Comparison of ENCODE assay signal across 1 cellular context in the genomic region with DNA sequence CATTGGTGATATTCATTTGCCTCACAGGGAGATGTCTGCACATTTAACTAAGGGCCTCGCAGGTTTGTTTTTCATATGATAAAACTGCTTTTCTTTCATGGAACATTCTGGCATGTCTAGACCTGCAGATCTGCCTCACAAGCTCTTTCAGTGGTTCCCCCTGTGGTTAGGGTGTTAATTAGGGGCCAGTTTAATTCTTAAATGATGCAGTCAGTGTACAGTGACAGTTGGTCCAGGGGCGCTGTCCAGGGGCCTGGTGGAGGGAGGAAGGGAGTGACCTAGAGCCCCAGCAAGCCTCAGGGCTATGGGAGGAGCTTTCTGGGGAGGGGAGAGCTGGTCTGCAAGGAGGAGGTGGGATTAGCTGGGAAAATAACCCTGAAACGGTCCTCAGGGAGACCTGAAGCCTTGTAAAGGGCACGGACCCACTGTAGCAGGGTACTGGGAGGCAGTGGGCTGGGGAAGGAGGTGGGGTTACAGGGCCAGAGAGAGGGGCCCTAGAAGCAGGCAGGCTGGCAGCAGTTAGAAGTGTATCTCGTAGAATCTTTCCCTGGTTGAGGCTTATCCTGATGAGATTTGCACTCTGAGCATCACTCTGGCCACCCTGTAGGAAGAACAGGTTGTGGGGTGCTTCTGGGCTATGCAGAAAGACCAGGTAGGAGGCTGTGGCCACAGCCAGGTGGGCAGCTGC.
TF ChIP-seq lines count a peak whose summit lies in the region.

No MANE protein-coding gene starts in this region.

TF ChIP-seq in HEK293, 187 proteins besides CTCF, POLR2A, EP300 and RAD21 (continued from another document):
- TF ChIP-seq ZNF561 (tag by site-specific recombination; IDR thresholded peaks at IDR 0.05; ENCODE audit: borderline replicate concordance) (no peak), ZNF416 (tag by site-specific recombination; IDR thresholded peaks at IDR 0.05) (no peak), ZNF391 (tag by site-specific recombination; IDR thresholded peaks at IDR 0.05; ENCODE audit: borderline replicate concordance, low read depth) (no peak), MZF1 (tag by site-specific recombination; IDR thresholded peaks at IDR 0.05; ENCODE audit: borderline replicate concordance) (no peak), SP7 (tag by site-specific recombination; IDR thresholded peaks at IDR 0.05) (peak; percentile 85), FEZF1 (tag by site-specific recombination; IDR thresholded peaks at IDR 0.05) (peak; percentile 81), ZNF677 (tag by site-specific recombination; IDR thresholded peaks at IDR 0.05) (no peak), ZSCAN30 (tag by site-specific recombination; IDR thresholded peaks at IDR 0.05) (peak; percentile 42; the same call in 1 of the 2 replicates), ZNF202 (tag by site-specific recombination; IDR thresholded peaks at IDR 0.05; ENCODE audit: borderline replicate concordance) (no peak), ZNF610 (tag by site-specific recombination; IDR thresholded peaks at IDR 0.05; ENCODE audit: borderline replicate concordance) (no peak), ZIC2 (tag by site-specific recombination; IDR thresholded peaks at IDR 0.05) (peak; percentile 80), IKZF3 (tag by site-specific recombination; IDR thresholded peaks at IDR 0.05) (0 out of 2 replicates have a peak, but pooled peaks have one; percentile 12), GLIS1 (tag by site-specific recombination; IDR thresholded peaks at IDR 0.05) (peak; percentile 92), ZNF221 (tag by site-specific recombination; IDR thresholded peaks at IDR 0.05; ENCODE audit: borderline replicate concordance) (no peak), EGR2 (tag by site-specific recombination; IDR thresholded peaks at IDR 0.05; ENCODE audit: low read depth) (no peak), SP2 (tag by site-specific recombination; IDR thresholded peaks at IDR 0.05) (no peak), ZNF549 (tag by site-specific recombination; IDR thresholded peaks at IDR 0.05) (no peak)
- TF ChIP-seq, protein P1, sequence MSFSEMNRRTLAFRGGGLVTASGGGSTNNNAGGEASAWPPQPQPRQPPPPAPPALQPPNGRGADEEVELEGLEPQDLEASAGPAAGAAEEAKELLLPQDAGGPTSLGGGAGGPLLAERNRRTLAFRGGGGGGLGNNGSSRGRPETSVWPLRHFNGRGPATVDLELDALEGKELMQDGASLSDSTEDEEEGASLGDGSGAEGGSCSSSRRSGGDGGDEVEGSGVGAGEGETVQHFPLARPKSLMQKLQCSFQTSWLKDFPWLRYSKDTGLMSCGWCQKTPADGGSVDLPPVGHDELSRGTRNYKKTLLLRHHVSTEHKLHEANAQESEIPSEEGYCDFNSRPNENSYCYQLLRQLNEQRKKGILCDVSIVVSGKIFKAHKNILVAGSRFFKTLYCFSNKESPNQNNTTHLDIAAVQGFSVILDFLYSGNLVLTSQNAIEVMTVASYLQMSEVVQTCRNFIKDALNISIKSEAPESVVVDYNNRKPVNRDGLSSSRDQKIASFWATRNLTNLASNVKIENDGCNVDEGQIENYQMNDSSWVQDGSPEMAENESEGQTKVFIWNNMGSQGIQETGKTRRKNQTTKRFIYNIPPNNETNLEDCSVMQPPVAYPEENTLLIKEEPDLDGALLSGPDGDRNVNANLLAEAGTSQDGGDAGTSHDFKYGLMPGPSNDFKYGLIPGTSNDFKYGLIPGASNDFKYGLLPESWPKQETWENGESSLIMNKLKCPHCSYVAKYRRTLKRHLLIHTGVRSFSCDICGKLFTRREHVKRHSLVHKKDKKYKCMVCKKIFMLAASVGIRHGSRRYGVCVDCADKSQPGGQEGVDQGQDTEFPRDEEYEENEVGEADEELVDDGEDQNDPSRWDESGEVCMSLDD (tag by site-specific recombination; IDR thresholded peaks at IDR 0.05) = no peak
- TF ChIP-seq, protein P2, sequence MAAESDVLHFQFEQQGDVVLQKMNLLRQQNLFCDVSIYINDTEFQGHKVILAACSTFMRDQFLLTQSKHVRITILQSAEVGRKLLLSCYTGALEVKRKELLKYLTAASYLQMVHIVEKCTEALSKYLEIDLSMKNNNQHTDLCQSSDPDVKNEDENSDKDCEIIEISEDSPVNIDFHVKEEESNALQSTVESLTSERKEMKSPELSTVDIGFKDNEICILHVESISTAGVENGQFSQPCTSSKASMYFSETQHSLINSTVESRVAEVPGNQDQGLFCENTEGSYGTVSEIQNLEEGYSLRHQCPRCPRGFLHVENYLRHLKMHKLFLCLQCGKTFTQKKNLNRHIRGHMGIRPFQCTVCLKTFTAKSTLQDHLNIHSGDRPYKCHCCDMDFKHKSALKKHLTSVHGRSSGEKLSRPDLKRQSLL (tag by site-specific recombination; IDR thresholded peaks at IDR 0.05) = no peak
- TF ChIP-seq, protein P3, sequence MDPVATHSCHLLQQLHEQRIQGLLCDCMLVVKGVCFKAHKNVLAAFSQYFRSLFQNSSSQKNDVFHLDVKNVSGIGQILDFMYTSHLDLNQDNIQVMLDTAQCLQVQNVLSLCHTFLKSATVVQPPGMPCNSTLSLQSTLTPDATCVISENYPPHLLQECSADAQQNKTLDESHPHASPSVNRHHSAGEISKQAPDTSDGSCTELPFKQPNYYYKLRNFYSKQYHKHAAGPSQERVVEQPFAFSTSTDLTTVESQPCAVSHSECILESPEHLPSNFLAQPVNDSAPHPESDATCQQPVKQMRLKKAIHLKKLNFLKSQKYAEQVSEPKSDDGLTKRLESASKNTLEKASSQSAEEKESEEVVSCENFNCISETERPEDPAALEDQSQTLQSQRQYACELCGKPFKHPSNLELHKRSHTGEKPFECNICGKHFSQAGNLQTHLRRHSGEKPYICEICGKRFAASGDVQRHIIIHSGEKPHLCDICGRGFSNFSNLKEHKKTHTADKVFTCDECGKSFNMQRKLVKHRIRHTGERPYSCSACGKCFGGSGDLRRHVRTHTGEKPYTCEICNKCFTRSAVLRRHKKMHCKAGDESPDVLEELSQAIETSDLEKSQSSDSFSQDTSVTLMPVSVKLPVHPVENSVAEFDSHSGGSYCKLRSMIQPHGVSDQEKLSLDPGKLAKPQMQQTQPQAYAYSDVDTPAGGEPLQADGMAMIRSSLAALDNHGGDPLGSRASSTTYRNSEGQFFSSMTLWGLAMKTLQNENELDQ (tag by site-specific recombination; IDR thresholded peaks at IDR 0.05; ENCODE audit: low read depth) = no peak
- TF ChIP-seq, protein P4, sequence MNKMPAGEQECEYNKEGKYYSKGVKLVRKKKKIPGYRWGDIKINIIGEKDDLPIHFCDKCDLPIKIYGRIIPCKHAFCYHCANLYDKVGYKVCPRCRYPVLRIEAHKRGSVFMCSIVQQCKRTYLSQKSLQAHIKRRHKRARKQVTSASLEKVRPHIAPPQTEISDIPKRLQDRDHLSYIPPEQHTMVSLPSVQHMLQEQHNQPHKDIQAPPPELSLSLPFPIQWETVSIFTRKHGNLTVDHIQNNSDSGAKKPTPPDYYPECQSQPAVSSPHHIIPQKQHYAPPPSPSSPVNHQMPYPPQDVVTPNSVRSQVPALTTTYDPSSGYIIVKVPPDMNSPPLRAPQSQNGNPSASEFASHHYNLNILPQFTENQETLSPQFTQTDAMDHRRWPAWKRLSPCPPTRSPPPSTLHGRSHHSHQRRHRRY (tag by site-specific recombination; IDR thresholded peaks at IDR 0.05) = no peak
TF ChIP-seq in HEK293: peak in this region for 18.
